8 cellular contexts compared by ENCODE assay signal in genomic region chr11:14904745-14905103, GRCh38. TPM values are rescaled to one million over a fixed set of nuclear protein-coding genes. Genes with fewer than 3 reads are reported as not detected.
DNase-seq lines count a peak whose midpoint lies in the region; ATAC-seq and TF ChIP-seq lines count a peak whose summit lies in the region.

No MANE protein-coding gene starts in this region.

- H2AK5ac ChIP-seq in IMR-90 (ENCODE audit: low read depth, low read length), result no peak overlapping the region

- CTCF ChIA-PET in IMR-90 (lab: Yijun Ruan, JAX), result interaction anchor here (0.6 to 1.0 kb wide), 2 partner anchors 25 to 234 kb away, joined by 3 read pairs; no protein-coding TSS in a partner anchor
- CTCF ChIA-PET in activated CD4-positive, alpha-beta memory T cell treated with anti-CD3 and anti-CD28 coated beads, Interleukin-2, amount 10 ng/mL, durations not matched to agents 7 days and 5 days (lab: Charles Lee), result interaction anchor here (0.6 to 7.8 kb wide), 17 partner anchors 13 to 384 kb away, joined by 3 to 201 read pairs (median 7); partner anchors contain the start of genes CALCB, CYP2R1 and PSMA1

- peak; percentile 39 to 43 for DNase-seq in AML-193 (lab: John Stamatoyannopoulos, UW)
- peak; percentile 25 for DNase-seq in IMR-90
- peak; percentile 85 for DNase-seq in activated CD4-positive, alpha-beta memory T cell treated with anti-CD3 and anti-CD28 coated beads, Interleukin-2, amount 10 ng/mL, durations not matched to agents 7 days and 5 days
- DNase-seq in effector CD4-positive, alpha-beta T cell, result peak; percentile 82
- DNase-seq in medulla oblongata (ENCODE audit: extremely low spot score), result peak; percentile 64
- DNase-seq in stimulated activated CD8-positive, alpha-beta memory T cell treated with anti-CD3 and anti-CD28 coated beads, Interleukin-12 subunit alpha, Interleukin-12 subunit beta, amount 100 ng/mL, for 1 hour (ENCODE audit: low read depth), result peak; percentile 77
- DNase-seq in NCI-H2107 (lab: John Stamatoyannopoulos, UW), result no peak

- no peak overlapping the region for H2BK20ac ChIP-seq in IMR-90 (ENCODE audit: low read depth, low read length)

- 9% methylated on average over 16 of the region's 26 CpGs; no CpG with 5 or more reads in 1 of the 2 experiments for WGBS in IMR-90 (ENCODE audit: extremely low coverage in 2 of 2, insufficient read length in 1 of 2), 2 experiments

- peak overlapping the region; percentile 88 for H3K27ac Mint-ChIP-seq in activated CD4-positive, alpha-beta memory T cell treated with anti-CD3 and anti-CD28 coated beads, Interleukin-2, amount 10 ng/mL, durations not matched to agents 7 days and 5 days

- POLR2A ChIA-PET in IMR-90 (lab: Charles Lee; ENCODE audit: unreplicated experiment), result no interaction called here
- POLR2A ChIA-PET in activated CD4-positive, alpha-beta memory T cell treated with anti-CD3 and anti-CD28 coated beads, Interleukin-2, amount 10 ng/mL, durations not matched to agents 7 days and 5 days (lab: Charles Lee), result interaction anchor here (1.5 kb wide), 3 partner anchors 13 to 385 kb away, joined by 4 to 17 read pairs (median 7); partner anchors contain the start of genes CYP2R1 and PSMA1

- H2AK9ac ChIP-seq in IMR-90 (replicated peaks; ENCODE audit: low read depth, low read length, poor library complexity), result no peak overlapping the region

- no peak overlapping the region for H2BK120ac ChIP-seq in IMR-90 (ENCODE audit: low read depth, low read length)

- H3K4me1 Mint-ChIP-seq in activated CD4-positive, alpha-beta memory T cell treated with anti-CD3 and anti-CD28 coated beads, Interleukin-2, amount 10 ng/mL, durations not matched to agents 7 days and 5 days, result peaks cover 49% of the 10 kb centered on the region

- peak; percentile 39 for TF ChIP-seq RAD21 in IMR-90 (IDR thresholded peaks at IDR 0.05; ENCODE audit: low read length)

- H3K18ac ChIP-seq in IMR-90 (ENCODE audit: low read depth, low read length), result no peak overlapping the region

- H3K4me3 ChIP-seq in IMR-90 (ENCODE audit: insufficient read depth, low read depth, low read length), result peak overlapping the region; percentile 40

- H3K9ac ChIP-seq in IMR-90 (ENCODE audit: low read depth, low read length), result no peak overlapping the region

- no peak overlapping the region for H3K4ac ChIP-seq in IMR-90 (ENCODE audit: low read depth, low read length)

- no peak overlapping the region for H3K27ac ChIP-seq in IMR-90 (ENCODE audit: insufficient read depth, low read length)

- no peak for TF ChIP-seq POLR2A in IMR-90 (IDR thresholded peaks at IDR 0.05; ENCODE audit: low read depth, low read length)

- no peaks in the 10 kb centered on the region; the same call in 1 of the 2 replicates for H3K27me3 ChIP-seq in IMR-90 (ENCODE audit: control insufficient read depth, insufficient read depth, low read length)

- no peaks in the 10 kb centered on the region for H3K4me1 ChIP-seq in IMR-90 (ENCODE audit: control insufficient read depth, insufficient read depth, low read length)

- H2BK5ac ChIP-seq in IMR-90 (ENCODE audit: low read depth, low read length, poor library complexity, severe bottlenecking), result no peak overlapping the region

- no peaks in the 10 kb centered on the region for H3K9me1 ChIP-seq in IMR-90 (ENCODE audit: insufficient read depth, low read length)

- no TSS peak for BruUV-seq in IMR-90 (replicated peaks; lab: Mats Ljungman, UMichigan)

- no peak overlapping the region for H3K14ac ChIP-seq in IMR-90 (replicated peaks; ENCODE audit: low read depth, low read length)

- H3K27me3 Mint-ChIP-seq in activated CD4-positive, alpha-beta memory T cell treated with anti-CD3 and anti-CD28 coated beads, Interleukin-2, amount 10 ng/mL, durations not matched to agents 7 days and 5 days, result no peaks in the 10 kb centered on the region

- no peaks in the 10 kb centered on the region for H3K79me1 ChIP-seq in IMR-90 (ENCODE audit: low read depth in 1 of 2, low read length in 2 of 2)

- H4K20me1 ChIP-seq in IMR-90 (ENCODE audit: insufficient read depth, low read length), result no peaks in the 10 kb centered on the region

- H3K9me3 Mint-ChIP-seq in activated CD4-positive, alpha-beta memory T cell treated with anti-CD3 and anti-CD28 coated beads, Interleukin-2, amount 10 ng/mL, durations not matched to agents 7 days and 5 days, result no peaks in the 10 kb centered on the region

- peak overlapping the region; percentile 81 for H3K4me2 ChIP-seq in IMR-90 (ENCODE audit: low read depth, low read length)

- dilution Hi-C loops in IMR-90 (cut with HindIII; ENCODE audit: low sequenced_read_pairs, unreplicated experiment), result no loop called here

- peak; percentile 37 for ATAC-seq in GM19463 (IDR thresholded peaks at IDR 0.05; ENCODE audit: unreplicated experiment)
- ATAC-seq in IMR-90 (ENCODE audit: low read depth), result peak; percentile 76

- H3K56ac ChIP-seq in IMR-90 (ENCODE audit: extremely low read depth, insufficient read depth, low read length), result no peak overlapping the region

- H4K5ac ChIP-seq in IMR-90 (ENCODE audit: low read depth, low read length), result no peak overlapping the region

- H2AFZ ChIP-seq in IMR-90 (replicated peaks; ENCODE audit: low read length, poor library complexity), result peak overlapping the region; percentile 83

- 0 out of 4 replicates have a peak overlapping the region, but pooled peaks of 1 of the 2 experiments have one; percentile 2 for H4K8ac ChIP-seq in IMR-90 (ENCODE audit: low read depth in 2 of 2, low read length in 2 of 2)

- H3K36me3 Mint-ChIP-seq in activated CD4-positive, alpha-beta memory T cell treated with anti-CD3 and anti-CD28 coated beads, Interleukin-2, amount 10 ng/mL, durations not matched to agents 7 days and 5 days (ENCODE audit: low read depth), result peaks cover 4% of the 10 kb centered on the region

- H3K36me3 ChIP-seq in IMR-90 (ENCODE audit: control insufficient read depth, insufficient read depth, low read length), result no peaks in the 10 kb centered on the region

- peak overlapping the region; percentile 86 for H3K4me3 Mint-ChIP-seq in activated CD4-positive, alpha-beta memory T cell treated with anti-CD3 and anti-CD28 coated beads, Interleukin-2, amount 10 ng/mL, durations not matched to agents 7 days and 5 days

- H3K9me3 ChIP-seq in IMR-90 (ENCODE audit: control insufficient read depth, insufficient read depth, low read length), result no peaks in the 10 kb centered on the region

- peak; percentile 65 for TF ChIP-seq CTCF in IMR-90 (conservative IDR thresholded peaks at IDR 0.05; ENCODE audit: low read depth, low read length)

- in situ Hi-C loops in IMR-90 (cut with MboI; ENCODE audit: low sequenced_read_pairs), result loop anchor here (5.0 kb wide), 1 partner anchor 112 kb away; no protein-coding TSS in a partner anchor

- H2BK15ac ChIP-seq in IMR-90 (ENCODE audit: low read depth, low read length), result no peak overlapping the region

- H4K91ac ChIP-seq in IMR-90 (ENCODE audit: insufficient read depth, low read depth, low read length), result no peak overlapping the region

- H3K23ac ChIP-seq in IMR-90 (ENCODE audit: low read depth, low read length), result no peak overlapping the region

- intact Hi-C loops in IMR-90 (cut with micrococcal nuclease), result loop anchor here (5.0 to 10.0 kb wide), 2 partner anchors 260 to 382 kb away; partner anchors contain the start of genes PDE3B and PSMA1

TF ChIP-seq in IMR-90, 13 proteins besides CTCF, POLR2A, EP300 and RAD21:
- TF ChIP-seq FOS (IDR thresholded peaks at IDR 0.05; ENCODE audit: low read depth, low read length), result no peak
- TF ChIP-seq USF2 (IDR thresholded peaks at IDR 0.05; ENCODE audit: low read depth, low read length), result no peak
- TF ChIP-seq SMC3 (IDR thresholded peaks at IDR 0.05; ENCODE audit: low read depth, low read length), result peak; percentile 32

RNA-seq across cellular contexts. Expression of gene CYP2R1, which starts 12.7 kb away (rescaled TPM):
- 5.2 and 5.6 TPM in 2 replicates for total RNA-seq in IMR-90 (2012; rRNA removed)
- polyA plus RNA-seq in IMR-90 (2012; rRNA removed), result 4.7 and 5.3 TPM in 2 replicates
- polyA plus RNA-seq in IMR-90 (2012; cell fraction: cytosol; rRNA removed), result 0.78 and 0.99 TPM in 2 replicates
- polyA plus RNA-seq in IMR-90 (2012; cell fraction: nucleus; rRNA removed; ENCODE audit: low replicate concordance), result 3.6 and 25.3 TPM in 2 replicates
- total RNA-seq in activated CD4-positive, alpha-beta memory T cell treated with anti-CD3 and anti-CD28 coated beads, Interleukin-2, amount 10 ng/mL, durations not matched to agents 7 days and 5 days, result 10 to 100 TPM; 22.2 TPM
